9 cellular contexts compared by ENCODE assay signal in the genomic region with DNA sequence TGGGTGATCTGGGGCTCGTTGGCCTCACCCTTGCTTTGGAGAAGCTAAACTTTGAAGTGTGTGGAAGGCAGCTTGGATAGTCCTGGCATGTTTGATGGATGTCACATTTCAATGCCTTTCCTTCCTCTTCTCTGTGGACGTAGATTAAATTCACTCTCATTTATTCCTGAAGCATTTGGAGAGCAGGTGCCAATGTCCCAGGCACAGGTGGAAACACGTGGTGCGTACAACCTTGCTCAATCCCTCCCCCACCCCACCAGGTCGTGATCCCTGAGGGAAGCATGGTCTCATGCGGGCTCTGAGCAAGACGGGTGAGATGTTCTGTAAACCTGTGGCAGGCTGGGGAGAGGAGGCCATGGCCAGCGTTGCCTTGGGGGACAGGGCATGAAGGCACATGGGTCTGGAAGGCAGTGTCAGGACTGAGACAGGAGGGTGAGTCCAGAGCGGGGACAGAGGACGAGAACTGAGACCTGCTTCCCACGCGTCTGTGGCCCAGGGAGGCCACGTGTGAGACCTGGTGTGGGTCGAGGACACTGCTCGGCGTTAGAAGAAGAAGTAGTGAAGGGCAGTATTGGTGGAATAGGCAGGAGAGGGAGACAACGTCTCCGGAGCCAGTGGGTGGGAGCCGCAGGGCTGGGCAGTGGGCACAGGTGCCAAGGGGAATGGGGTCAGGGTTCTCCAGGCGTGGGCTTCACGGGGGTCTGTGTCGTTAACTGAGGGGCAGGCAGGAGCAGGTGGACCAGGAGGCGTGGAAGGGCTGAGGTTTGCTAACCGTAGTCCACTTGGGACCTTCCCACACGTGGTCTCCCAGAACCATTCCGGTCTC. TPM values are rescaled to one million over a fixed set of nuclear protein-coding genes. Genes with fewer than 3 reads are reported as not detected.
"Had no signal": no experiment of that assay in that cellular context is flagged by ENCODE, and none has a peak within 500 bp of the region (broad histone marks: within the 10 kb centered on the region; RNA-seq: fewer than 3 reads in every experiment).

No MANE protein-coding gene starts in this region.

- H3K9ac ChIP-seq: GM23248, KMS-11 had no signal

- H2AFZ ChIP-seq: GM23248 had no signal

- H3K4me3 ChIP-seq: GM23248 had no signal

- DNase-seq: GM23248, GOT3, H7, HCEC 1CT, KBM-7 had no signal

- H3K27ac ChIP-seq: GM23248, HL-60, KMS-11 had no signal

- H3K4me2 ChIP-seq: KMS-11 had no signal

RNA-seq across cellular contexts. Expression of a gene that starts 34.4 kb away (rescaled TPM):
- total RNA-seq: GM23248, HT1080 had no signal
- polyA plus RNA-seq: GM23248, IgD-negative memory B cell had no signal
